In the genomic region with DNA sequence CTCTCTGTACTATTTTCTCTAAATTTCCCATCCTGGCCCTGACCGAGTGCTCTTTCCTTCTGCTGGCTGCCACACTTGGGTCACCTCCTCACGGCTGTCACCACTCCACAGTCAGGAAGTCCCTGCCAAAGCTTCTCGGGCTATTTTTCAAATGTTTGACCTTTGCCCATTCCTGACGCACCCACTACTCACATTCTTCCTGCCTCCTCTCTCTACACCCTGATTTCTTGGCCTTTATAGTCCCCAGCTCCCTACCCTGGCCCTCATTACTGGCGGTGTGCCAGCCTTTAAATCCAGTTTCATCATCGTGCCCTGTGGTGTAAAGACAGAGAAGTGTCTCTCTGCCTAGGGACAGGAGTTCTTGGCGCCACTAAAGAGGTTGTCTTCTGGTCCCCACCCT, we compare ENCODE assay signal across 14 cellular contexts. TPM values are rescaled to one million over a fixed set of nuclear protein-coding genes. Genes with fewer than 3 reads are reported as not detected.
A peak's percentile ranks its signal among the peaks of the same experiment; 100 is the strongest.
DNase-seq lines count a peak whose midpoint lies in the region; ATAC-seq, FAIRE-seq and TF ChIP-seq lines count a peak whose summit lies in the region.
"Had no signal": no experiment of that assay in that cellular context is flagged by ENCODE, and none has a peak within 500 bp of the region (broad histone marks: within the 10 kb centered on the region; RNA-seq: fewer than 3 reads in every experiment).

No MANE protein-coding gene starts in this region.

- ATAC-seq in HG03565 (IDR thresholded peaks at IDR 0.05; ENCODE audit: unreplicated experiment) (no peak), GM19351 (IDR thresholded peaks at IDR 0.05; ENCODE audit: unreplicated experiment) (no peak)
- ATAC-seq: activated CD8-positive, alpha-beta memory T cell treated with anti-CD3 and anti-CD28 coated beads, Interleukin-2, amount 10 ng/mL, durations not matched to agents 7 days and 5 days; esophagus mucosa had no signal

- TF ChIP-seq CTCF in brain microvascular endothelial cell (IDR thresholded peaks at IDR 0.05; ENCODE audit: low read depth, low read length, missing control alignments): no peak
- TF ChIP-seq CTCF in keratinocyte (optimal IDR thresholded peaks at IDR 0.05 in 1 of 3, IDR thresholded peaks at IDR 0.05 in 1 of 3, conservative IDR thresholded peaks at IDR 0.05 in 1 of 3; ENCODE audit: extremely low read depth in 1 of 3, insufficient read depth in 2 of 3, low read length in 3 of 3): no peak
- TF ChIP-seq CTCF in suprapubic skin (IDR thresholded peaks at IDR 0.05): no peak

- DNase-seq in HS-27A (ENCODE audit: low read depth) (peak; percentile 20), brain microvascular endothelial cell (no peak), keratinocyte (ENCODE audit: low read depth, low spot score) (no peak), suprapubic skin (ENCODE audit: low spot score in 2 of 2) (peak in 1 of 2 donors; percentile 64)
- no peak for DNase-seq in stimulated activated CD8-positive, alpha-beta memory T cell treated with anti-CD3 and anti-CD28 coated beads, Interleukin-4, amount 100 ng/mL, for 48 hours
- DNase-seq: activated CD8-positive, alpha-beta memory T cell treated with anti-CD3 and anti-CD28 coated beads, Interleukin-2, amount 10 ng/mL, durations not matched to agents 7 days and 5 days; activated naive CD4-positive, alpha-beta T cell treated with anti-CD3 and anti-CD28 coated beads for 36 hours; naive B cell; NCI-H1436 treated with DMSO at 0.1 percent for 48 hours; retina had no signal

- dilution Hi-C loops in keratinocyte (cut with MboI; ENCODE audit: extremely low pct_ligation_motif_present, low sequenced_read_pairs): no loop called here

- TF ChIP-seq POLR2A in suprapubic skin (IDR thresholded peaks at IDR 0.05): no peak

- H3K79me2 ChIP-seq in keratinocyte (ENCODE audit: control insufficient read depth, insufficient read depth, low read length): no peaks in the 10 kb centered on the region

- no peak overlapping the region for H3K9ac ChIP-seq in keratinocyte (ENCODE audit: control insufficient read depth, extremely low read depth, insufficient read depth, low read length)

- no peak for FAIRE-seq in keratinocyte (lab: Jason Lieb, UNC)

- WGBS in suprapubic skin: 27% methylated on average over 7 of the region's 7 CpGs

- H3K27me3 ChIP-seq in brain microvascular endothelial cell (replicated peaks) (no peaks in the 10 kb centered on the region), keratinocyte (ENCODE audit: control insufficient read depth, extremely low read depth, insufficient read depth, low read length) (no peaks in the 10 kb centered on the region), suprapubic skin (no peaks in the 10 kb centered on the region)

- H3K4me3 ChIP-seq in brain microvascular endothelial cell (ENCODE audit: low read depth, low read length): no peak overlapping the region
- H3K4me3 ChIP-seq in keratinocyte (ENCODE audit: control insufficient read depth in 2 of 3, extremely low read depth in 1 of 3, insufficient read depth in 2 of 3, low read depth in 1 of 3, low read length in 3 of 3): no peak overlapping the region
- no peak overlapping the region for H3K4me3 ChIP-seq in suprapubic skin
- H3K4me3 ChIP-seq: SK-N-MC had no signal

- H3K27ac ChIP-seq in brain microvascular endothelial cell (peak overlapping the region; percentile 34), keratinocyte (ENCODE audit: control insufficient read depth, insufficient read depth, low read length) (no peak overlapping the region), suprapubic skin (peak overlapping the region; percentile 67)
- H3K27ac ChIP-seq: SK-N-MC had no signal

- H3K4me1 ChIP-seq in keratinocyte (ENCODE audit: control insufficient read depth, extremely low read depth, insufficient read depth, low read length) (peaks cover 20% of the 10 kb centered on the region), suprapubic skin (peaks cover 26% of the 10 kb centered on the region)

- TF ChIP-seq EP300 in suprapubic skin (IDR thresholded peaks at IDR 0.05): no peak

- no peaks in the 10 kb centered on the region for H3K9me1 ChIP-seq in keratinocyte (ENCODE audit: control insufficient read depth, extremely low read depth, insufficient read depth, low read length)

- H3K4me2 ChIP-seq in keratinocyte (ENCODE audit: control insufficient read depth, extremely low read depth, insufficient read depth, low read depth, low read length): peak overlapping the region; percentile 3

- H3K9me3 ChIP-seq in keratinocyte (ENCODE audit: control insufficient read depth, low read depth, low read length) (no peaks in the 10 kb centered on the region), suprapubic skin (no peaks in the 10 kb centered on the region)

- in situ Hi-C loops in brain microvascular endothelial cell (cut with HindIII; ENCODE audit: low pct_ligation_motif_present, low sequenced_read_pairs): no loop called here

- H2AFZ ChIP-seq in keratinocyte (ENCODE audit: control insufficient read depth, low read length): peak overlapping the region; percentile 53

- H3K36me3 ChIP-seq in brain microvascular endothelial cell (replicated peaks) (no peaks in the 10 kb centered on the region), keratinocyte (ENCODE audit: control insufficient read depth in 2 of 2, extremely low read depth in 1 of 2, insufficient read depth in 2 of 2, low read length in 2 of 2) (no peaks in the 10 kb centered on the region), suprapubic skin (no peaks in the 10 kb centered on the region)

- H4K20me1 ChIP-seq in keratinocyte (ENCODE audit: control insufficient read depth, extremely low read depth, insufficient read depth, low read length): no peaks in the 10 kb centered on the region

RNA-seq across cellular contexts. Expression of gene GATB, which starts 46.4 kb away (rescaled TPM):
- 25.5 to 32.3 TPM (median 31.0 TPM) in 3 replicates for polyA plus RNA-seq in keratinocyte
- polyA plus RNA-seq in keratinocyte (2011; ENCODE audit: low read depth): 12.4 TPM
- 23.0 and 27.4 TPM in 2 replicates for polyA plus RNA-seq in keratinocyte (2011; cell fraction: cytosol; rRNA removed)
- 33.4 and 37.7 TPM in 2 replicates for polyA plus RNA-seq in keratinocyte (2011; cell fraction: nucleus; rRNA removed)
- 11.0 and 18.9 TPM in 2 replicates for polyA plus RNA-seq in keratinocyte (2012; ENCODE audit: low replicate concordance)
- polyA minus RNA-seq in keratinocyte: 9.0 to 25.7 TPM (median 23.7 TPM) in 3 replicates
- 13.6 TPM for polyA minus RNA-seq in keratinocyte (2011; cell fraction: cytosol; rRNA and poly(A)+ RNA removed)
- polyA minus RNA-seq in keratinocyte (2011; cell fraction: nucleus; rRNA and poly(A)+ RNA removed): 16.5 and 23.9 TPM in 2 replicates
- total RNA-seq in suprapubic skin: 10 to 100 TPM; 34.3 to 66.3 (median 47.2) TPM
